In genomic region chr6:51213806-51214205, GRCh38 we compare ENCODE assay signal across 13 cellular contexts.
A peak's percentile ranks its signal among the peaks of the same experiment; 100 is the strongest.
DNase-seq lines count a peak whose midpoint lies in the region; ATAC-seq and TF ChIP-seq lines count a peak whose summit lies in the region.
"Had no signal": no experiment of that assay in that cellular context is flagged by ENCODE, and none has a peak within 500 bp of the region (broad histone marks: within the 10 kb centered on the region; RNA-seq: fewer than 3 reads in every experiment).

No MANE protein-coding gene starts in this region.

- no peak for TF ChIP-seq RAD21 in SK-N-SH (IDR thresholded peaks at IDR 0.05; ENCODE audit: low read length)

- 22 to 42% methylated on average over 12 to 15 of the region's 15 CpGs for WGBS in endodermal cell (ENCODE audit: insufficient coverage in 1 of 2, insufficient read length in 1 of 2), 2 experiments
- no CpG with 5 or more reads among the region's 15 CpGs for WGBS in mesendoderm (ENCODE audit: extremely low coverage, insufficient coverage, low lambda C conversion rate)
- 65% methylated on average over 15 of the region's 15 CpGs for WGBS in SK-N-SH (ENCODE audit: low lambda C conversion rate)
- 16 to 45% methylated on average over 4 to 15 of the region's 15 CpGs for WGBS in transverse colon (ENCODE audit: low coverage in 1 of 2), 2 donors

- no peak overlapping the region for H2BK120ac ChIP-seq in mesendoderm (ENCODE audit: low read depth, low read length)

- TF ChIP-seq EP300 in SK-N-SH (IDR thresholded peaks at IDR 0.05; ENCODE audit: borderline replicate concordance in 1 of 2, low read depth in 1 of 2, low read length in 1 of 2) = no peak
- TF ChIP-seq EP300 in transverse colon (IDR thresholded peaks at IDR 0.05; ENCODE audit: low read depth) = no peak

- POLR2A ChIA-PET in SK-N-SH (lab: Yijun Ruan, JAX) = no interaction called here

- H2BK5ac ChIP-seq in mesendoderm (ENCODE audit: low read length) = no peak overlapping the region

- TF ChIP-seq POLR2A in transverse colon (IDR thresholded peaks at IDR 0.05) = no peak

- no peaks in the 10 kb centered on the region for H3F3A ChIP-seq in SK-N-SH (replicated peaks; ENCODE audit: insufficient read depth)

- no peaks in the 10 kb centered on the region for H3K9me3 ChIP-seq in endodermal cell (ENCODE audit: control insufficient read depth, low read length)
- H3K9me3 ChIP-seq in SK-N-SH = no peaks in the 10 kb centered on the region
- no peaks in the 10 kb centered on the region for H3K9me3 ChIP-seq in transverse colon
- H3K9me3 ChIP-seq: thyroid gland had no signal

- H3K9me2 ChIP-seq in SK-N-SH = no peaks in the 10 kb centered on the region

- H3K9me3 Mint-ChIP-seq in endodermal cell = no peaks in the 10 kb centered on the region
- H3K9me3 Mint-ChIP-seq: activated CD8-positive, alpha-beta T cell treated with anti-CD3 and anti-CD28 coated beads for 36 hours; activated T-helper 17 cell treated with anti-CD3 and anti-CD28 coated beads, Interleukin-2, amount 50 U/mL, for 72 hours had no signal

- no peak overlapping the region for H3K9ac ChIP-seq in endodermal cell (ENCODE audit: extremely low read depth, low read length, poor library complexity, severe bottlenecking)
- H3K9ac ChIP-seq in mesendoderm (ENCODE audit: low read length) = no peak overlapping the region
- H3K9ac ChIP-seq in SK-N-SH = no peak overlapping the region

- CTCF ChIA-PET in SK-N-SH (lab: Yijun Ruan, JAX) = no interaction called here

- H3K27ac Mint-ChIP-seq in endodermal cell = no peak overlapping the region
- H3K27ac Mint-ChIP-seq: activated CD8-positive, alpha-beta T cell treated with anti-CD3 and anti-CD28 coated beads for 36 hours; activated T-helper 17 cell treated with anti-CD3 and anti-CD28 coated beads, Interleukin-2, amount 50 U/mL, for 72 hours; CD4-positive, alpha-beta memory T cell had no signal

- peak overlapping the region; percentile 40 for H3K4me3 Mint-ChIP-seq in endodermal cell
- H3K4me3 Mint-ChIP-seq: activated CD8-positive, alpha-beta T cell treated with anti-CD3 and anti-CD28 coated beads for 36 hours; activated T-helper 17 cell treated with anti-CD3 and anti-CD28 coated beads, Interleukin-2, amount 50 U/mL, for 72 hours; CD4-positive, alpha-beta memory T cell had no signal

- in situ Hi-C loops in transverse colon (cut with MboI; ENCODE audit: low pct_ligation_motif_present in 1 of 4, low pct_unique_long_range_greater_than_20kb in 1 of 4, low sequenced_read_pairs in 3 of 4) = no loop called here

- H4K5ac ChIP-seq in mesendoderm (ENCODE audit: low read length) = no peak overlapping the region

- peaks cover 5% of the 10 kb centered on the region for H3K27me3 ChIP-seq in endodermal cell (ENCODE audit: control insufficient read depth, insufficient read depth, low read length, poor library complexity, severe bottlenecking)
- no peaks in the 10 kb centered on the region for H3K27me3 ChIP-seq in mesendoderm (ENCODE audit: insufficient read depth, low read length, poor library complexity)
- no peaks in the 10 kb centered on the region for H3K27me3 ChIP-seq in SK-N-SH (ENCODE audit: insufficient read depth)
- peaks cover 4% of the 10 kb centered on the region for H3K27me3 ChIP-seq in transverse colon
- H3K27me3 ChIP-seq: thyroid gland had no signal

- H3K4me1 ChIP-seq in endodermal cell (ENCODE audit: control insufficient read depth, insufficient read depth, low read length) (peaks cover 5% of the 10 kb centered on the region), mesendoderm (ENCODE audit: control insufficient read depth, low read depth, low read length) (peaks cover 2% of the 10 kb centered on the region), SK-N-SH (ENCODE audit: control insufficient read depth in 1 of 2, insufficient read depth in 2 of 2, low read depth in 1 of 2, low read length in 1 of 2) (no peaks in the 10 kb centered on the region; a peak in 1 of 4 replicates), transverse colon (no peaks in the 10 kb centered on the region)
- H3K4me1 ChIP-seq: thyroid gland had no signal

- TF ChIP-seq CTCF in endodermal cell (conservative IDR thresholded peaks at IDR 0.05) = no peak
- TF ChIP-seq CTCF in SK-N-SH (IDR thresholded peaks at IDR 0.05) = no peak
- no peak for TF ChIP-seq CTCF in transverse colon (IDR thresholded peaks at IDR 0.05)

- H3K4ac ChIP-seq in mesendoderm (ENCODE audit: low read depth, low read length) = no peak overlapping the region

- no peak overlapping the region for H2AFZ ChIP-seq in SK-N-SH (ENCODE audit: low read depth)

- H3K4me3 ChIP-seq in endodermal cell (ENCODE audit: low read length) (peak overlapping the region; percentile 10), mesendoderm (ENCODE audit: low read length) (no peak overlapping the region), SK-N-SH (ENCODE audit: low read depth in 2 of 2, low read length in 1 of 2) (no peak overlapping the region), transverse colon (no peak overlapping the region)
- H3K4me3 ChIP-seq: thyroid gland had no signal

- H3K79me2 ChIP-seq in mesendoderm (ENCODE audit: control insufficient read depth, insufficient read depth, low read length) = no peaks in the 10 kb centered on the region
- no peaks in the 10 kb centered on the region for H3K79me2 ChIP-seq in SK-N-SH (ENCODE audit: insufficient read depth)

- H3K23ac ChIP-seq in mesendoderm (ENCODE audit: low read length) = no peak overlapping the region

- peak; percentile 54 for DNase-seq in Right ventricle myocardium inferior (ENCODE audit: missing footprints)
- no peak for DNase-seq in left cardiac atrium
- peak; percentile 78 for DNase-seq in endodermal cell
- peak; percentile 37 for DNase-seq in mesendoderm
- no peak for DNase-seq in GOT3 (lab: John Stamatoyannopoulos, UW)
- DNase-seq in SK-N-SH = no peak
- no peak for DNase-seq in globus pallidus (ENCODE audit: low spot score)
- DNase-seq in transverse colon = no peak
- DNase-seq: activated CD8-positive, alpha-beta T cell treated with anti-CD3 and anti-CD28 coated beads for 36 hours; CD4-positive, alpha-beta memory T cell; NCI-H1048; thyroid gland had no signal

- no peaks in the 10 kb centered on the region for H3K36me3 ChIP-seq in endodermal cell (ENCODE audit: control insufficient read depth, insufficient read depth, low read length)
- no peaks in the 10 kb centered on the region for H3K36me3 ChIP-seq in mesendoderm (ENCODE audit: control insufficient read depth, insufficient read depth, low read length)
- no peaks in the 10 kb centered on the region for H3K36me3 ChIP-seq in SK-N-SH (replicated peaks in 1 of 2; ENCODE audit: control insufficient read depth in 1 of 2, insufficient read depth in 2 of 2, low read length in 1 of 2)
- H3K36me3 ChIP-seq in transverse colon = no peaks in the 10 kb centered on the region
- H3K36me3 ChIP-seq: thyroid gland had no signal

- no peaks in the 10 kb centered on the region for H4K20me1 ChIP-seq in SK-N-SH (ENCODE audit: insufficient read depth)

- no peak overlapping the region for H3K18ac ChIP-seq in mesendoderm (ENCODE audit: low read length)

- no peak for ATAC-seq in Right ventricle myocardium inferior
- no peak for ATAC-seq in left cardiac atrium
- ATAC-seq: activated CD8-positive, alpha-beta T cell treated with anti-CD3 and anti-CD28 coated beads for 36 hours; activated T-helper 17 cell treated with anti-CD3 and anti-CD28 coated beads, Interleukin-2, amount 50 U/mL, for 72 hours had no signal

- H3K79me1 ChIP-seq in mesendoderm (ENCODE audit: low read length) = no peaks in the 10 kb centered on the region

- no peak overlapping the region for H2AK5ac ChIP-seq in mesendoderm (ENCODE audit: low read length)

- no peaks in the 10 kb centered on the region for H3K36me3 Mint-ChIP-seq in endodermal cell (ENCODE audit: low read depth)
- H3K36me3 Mint-ChIP-seq: CD4-positive, alpha-beta memory T cell had no signal

- H3K4me1 Mint-ChIP-seq in endodermal cell = peaks cover 16% of the 10 kb centered on the region
- H3K4me1 Mint-ChIP-seq: activated T-helper 17 cell treated with anti-CD3 and anti-CD28 coated beads, Interleukin-2, amount 50 U/mL, for 72 hours; CD4-positive, alpha-beta memory T cell had no signal

- H4K8ac ChIP-seq in mesendoderm (ENCODE audit: low read depth, low read length) = no peak overlapping the region

- intact Hi-C loops in Right ventricle myocardium inferior (cut with DNase I) (no loop called here), left cardiac atrium (cut with DNase I) (no loop called here), transverse colon (cut with DNase I; ENCODE audit: low total_unique reads) (no loop called here)

- no peak overlapping the region for H3K56ac ChIP-seq in mesendoderm (ENCODE audit: low read length)

- H2BK15ac ChIP-seq in mesendoderm (replicated peaks; ENCODE audit: low read depth) = no peak overlapping the region

- H3K27ac ChIP-seq in endodermal cell (ENCODE audit: low read depth, low read length) = no peak overlapping the region
- H3K27ac ChIP-seq in mesendoderm (ENCODE audit: low read depth, low read length) = no peak overlapping the region
- H3K27ac ChIP-seq in SK-N-SH (ENCODE audit: low read depth in 2 of 2, low read length in 1 of 2) = no peak overlapping the region
- no peak overlapping the region for H3K27ac ChIP-seq in transverse colon
- H3K27ac ChIP-seq: thyroid gland had no signal

- H3K27me3 Mint-ChIP-seq in endodermal cell (ENCODE audit: insufficient read depth) = peaks cover 41% of the 10 kb centered on the region
- H3K27me3 Mint-ChIP-seq: activated CD8-positive, alpha-beta T cell treated with anti-CD3 and anti-CD28 coated beads for 36 hours; activated T-helper 17 cell treated with anti-CD3 and anti-CD28 coated beads, Interleukin-2, amount 50 U/mL, for 72 hours; CD4-positive, alpha-beta memory T cell had no signal

- H3K4me2 ChIP-seq in mesendoderm (ENCODE audit: low read length) (no peak overlapping the region), SK-N-SH (no peak overlapping the region)

TF ChIP-seq in SK-N-SH, 30 proteins besides CTCF, POLR2A, EP300 and RAD21 (continues in another document):
- TF ChIP-seq GABPA (IDR thresholded peaks at IDR 0.05; ENCODE audit: low read depth) (no peak), CHD2 (IDR thresholded peaks at IDR 0.05; ENCODE audit: low read length, partially characterized antibody) (no peak), FOSL2 (IDR thresholded peaks at IDR 0.05; ENCODE audit: borderline replicate concordance, low read depth) (no peak), FOXJ3 (CRISPR knock-in tag; IDR thresholded peaks at IDR 0.05) (no peak), RFX5 (IDR thresholded peaks at IDR 0.05; ENCODE audit: low read length) (no peak), IRF3 (IDR thresholded peaks at IDR 0.05; ENCODE audit: low read depth, low read length) (no peak), GATA2 (CRISPR knock-in tag; IDR thresholded peaks at IDR 0.05) (no peak), SMC3 (IDR thresholded peaks at IDR 0.05; ENCODE audit: low read depth, low read length) (no peak), ELF1 (IDR thresholded peaks at IDR 0.05) (no peak)

Comparison
In these comparisons a context has a peak if more than half of its experiments do, and no peak if none do; other contexts are left out.
1. DNase-seq: peak in Right ventricle myocardium inferior (single experiment), endodermal cell (single experiment) and mesendoderm (single experiment); none in left cardiac atrium (single experiment), GOT3 (single experiment), SK-N-SH (single experiment), globus pallidus (single experiment) and transverse colon (single experiment).